18 cellular contexts compared by ENCODE assay signal in genomic region chr1:236938745-236939144, GRCh38.
"Had no signal": no experiment of that assay in that cellular context is flagged by ENCODE, and none has a peak within 500 bp of the region (broad histone marks: within the 10 kb centered on the region; RNA-seq: fewer than 3 reads in every experiment).

No MANE protein-coding gene starts in this region.

- H3K9me3 ChIP-seq: adrenal gland, colonic mucosa, pancreas, sigmoid colon, transverse colon, uterus had no signal

- H3K27ac ChIP-seq: adrenal gland, ascending aorta, brain microvascular endothelial cell, colonic mucosa, left lung, pancreas, stomach, transverse colon, uterus had no signal

- H3K36me3 ChIP-seq: adrenal gland, ascending aorta, brain microvascular endothelial cell, colonic mucosa, left lung, pancreas, sigmoid colon, stomach, transverse colon, uterus had no signal

- DNase-seq: activated CD4-positive, alpha-beta T cell treated with anti-CD3 and anti-CD28 coated beads, Interleukin-2, amount 10 ng/mL, durations not matched to agents 7 days and 5 days; activated CD8-positive, alpha-beta T cell treated with anti-CD3 and anti-CD28 coated beads, Interleukin-2, amount 10 ng/mL, durations not matched to agents 7 days and 5 days; adrenal gland; brain microvascular endothelial cell; colonic mucosa; kidney; left lung; mammary epithelial cell; pancreas; sigmoid colon; stimulated activated CD4-positive, alpha-beta T cell treated with anti-CD3 and anti-CD28 coated beads, Interleukin-15, amount 100 ng/mL, for 24 hours; stomach; transverse colon; uterus had no signal

- H3K4me2 ChIP-seq: smooth muscle cell had no signal

- FAIRE-seq: kidney, pancreas had no signal

- ATAC-seq: activated CD8-positive, alpha-beta T cell treated with anti-CD3 and anti-CD28 coated beads, Interleukin-2, amount 10 ng/mL, durations not matched to agents 7 days and 5 days; left lung; SK-N-SH treated with all-trans-retinoic acid at 6 μM for 48 hours; stimulated activated memory B cell treated with anti-CD40 and anti-IgM and Interleukin-4, amounts not matched to agents 10 μg/mL and 1 μg/mL and 100 μg/mL, for 72 hours had no signal

- H3K4me1 ChIP-seq: adrenal gland, ascending aorta, colonic mucosa, left lung, pancreas, stomach, transverse colon, uterus had no signal

- H3K27me3 ChIP-seq: adrenal gland, ascending aorta, brain microvascular endothelial cell, colonic mucosa, left lung, pancreas, sigmoid colon, stomach, transverse colon, uterus had no signal

- H3K4me3 ChIP-seq: adrenal gland, ascending aorta, colonic mucosa, left lung, pancreas, sigmoid colon, smooth muscle cell, stomach, transverse colon, uterus had no signal
